In genomic region chr17:44585315-44585714, GRCh38 we compare ENCODE assay signal across 19 cellular contexts. TPM values are rescaled to one million over a fixed set of nuclear protein-coding genes. Genes with fewer than 3 reads are reported as not detected.
DNase-seq lines count a peak whose midpoint lies in the region; ATAC-seq, FAIRE-seq and TF ChIP-seq lines count a peak whose summit lies in the region.
"Had no signal": no experiment of that assay in that cellular context is flagged by ENCODE, and none has a peak within 500 bp of the region (broad histone marks: within the 10 kb centered on the region; RNA-seq: fewer than 3 reads in every experiment).

No MANE protein-coding gene starts in this region.

- BruUV-seq in Caco-2 (replicated peaks; lab: Mats Ljungman, UMichigan) (no TSS peak), K562 (replicated peaks; lab: Mats Ljungman, UMichigan) (no TSS peak)

- H3K4me3 ChIP-seq in Caco-2 (ENCODE audit: low read depth, low read length) (no peak overlapping the region), Karpas-422 (ENCODE audit: low read length) (no peak overlapping the region), K562 (no peak overlapping the region), vagina (no peak overlapping the region)

- CTCF ChIA-PET in Caco-2 (lab: Charles Lee) (no interaction called here), K562 (lab: Yijun Ruan, JAX; ENCODE audit: low intra/inter-chr PET ratio) (no interaction called here)

- H3K79me2 ChIP-seq in Karpas-422 (ENCODE audit: low read length) (no peaks in the 10 kb centered on the region), K562 (ENCODE audit: control insufficient read depth, insufficient read depth, low read length) (no peaks in the 10 kb centered on the region)

- peaks cover 33% of the 10 kb centered on the region for H3K4me1 ChIP-seq in Caco-2
- H3K4me1 ChIP-seq in Karpas-422 (ENCODE audit: low read length): no peaks in the 10 kb centered on the region
- peaks cover 0 to 3% of the 10 kb centered on the region in 2 experiments; a peak in 2 of 5 replicates for H3K4me1 ChIP-seq in K562 (replicated peaks in 1 of 2; ENCODE audit: control insufficient read depth in 2 of 2, insufficient read depth in 2 of 2, low read length in 2 of 2)
- peaks cover 11% of the 10 kb centered on the region for H3K4me1 ChIP-seq in vagina

- H4K20me1 ChIP-seq in Karpas-422 (ENCODE audit: insufficient read depth, low read depth, low read length) (no peaks in the 10 kb centered on the region), K562 (replicated peaks; ENCODE audit: control insufficient read depth, insufficient read depth, low read length) (peaks cover 14% of the 10 kb centered on the region)

- H3K9me1 ChIP-seq in K562 (ENCODE audit: control insufficient read depth, insufficient read depth, low read length): no peaks in the 10 kb centered on the region

- no peak for FAIRE-seq in K562 (lab: Jason Lieb, UNC)

- H3K9me3 Mint-ChIP-seq in Caco-2 (ENCODE audit: unreplicated experiment): no peaks in the 10 kb centered on the region
- no peaks in the 10 kb centered on the region for H3K9me3 Mint-ChIP-seq in mesothelial cell of epicardium
- H3K9me3 Mint-ChIP-seq: CD4-positive, alpha-beta T cell; H9 had no signal

- no peaks in the 10 kb centered on the region for H3K27me3 ChIP-seq in Caco-2 (replicated peaks; ENCODE audit: control insufficient read depth, insufficient read depth, low read length)
- no peaks in the 10 kb centered on the region for H3K27me3 ChIP-seq in Karpas-422 (ENCODE audit: low read length)
- H3K27me3 ChIP-seq in K562 (ENCODE audit: control insufficient read depth in 2 of 2, insufficient read depth in 2 of 2, low read length in 2 of 2): peaks cover 16 to 53% of the 10 kb centered on the region in 2 experiments
- H3K27me3 ChIP-seq in vagina: no peaks in the 10 kb centered on the region

- intact Hi-C loops in Caco-2 (cut with micrococcal nuclease; ENCODE audit: unreplicated experiment): loop anchor here (5.0 kb wide), 1 partner anchor 47 kb away; no protein-coding TSS in a partner anchor
- intact Hi-C loops in K562 (cut with micrococcal nuclease): no loop called here
- intact Hi-C loops in vagina (cut with DNase I): no loop called here

- TF ChIP-seq RAD21 in K562 (CRISPR knock-in tag; conservative IDR thresholded peaks at IDR 0.05 in 1 of 2, IDR thresholded peaks at IDR 0.05 in 1 of 2): no peak

- H3K36me3 ChIP-seq in Caco-2 (ENCODE audit: control insufficient read depth, insufficient read depth, low read length) (no peaks in the 10 kb centered on the region), Karpas-422 (ENCODE audit: insufficient read depth, low read length) (no peaks in the 10 kb centered on the region), K562 (ENCODE audit: control insufficient read depth, insufficient read depth, low read length) (no peaks in the 10 kb centered on the region), vagina (no peaks in the 10 kb centered on the region)

- WGBS in K562 (ENCODE audit: insufficient coverage, low coverage, missing lambda C conversion rate): 1% methylated on average over 7 of the region's 7 CpGs

- DNase-seq in Caco-2 (no peak), Karpas-422 (peak; percentile 50), K562 (ENCODE audit: extremely low read depth in 1 of 4, low spot score in 3 of 4) (no peak), mesothelial cell of epicardium (ENCODE audit: low spot score in 2 of 2, unreplicated experiment in 2 of 2) (no peak), vagina (ENCODE audit: extremely low spot score in 2 of 2) (no peak), NCI-H187 treated with DMSO at 0.1 percent for 48 hours (lab: John Stamatoyannopoulos, UW) (no peak)
- DNase-seq: Calu3; CD4-positive, alpha-beta T cell; H9; NCI-H1048; NCI-H1436 treated with DMSO at 0.1 percent for 48 hours; NCI-H2081 treated with DMSO at 0.1 percent for 48 hours; NCI-H345; NCI-H69; SHP77 treated with DMSO at 0.1 percent for 48 hours had no signal

- TF ChIP-seq POLR2A in K562 (conservative IDR thresholded peaks at IDR 0.05): no peak
- TF ChIP-seq POLR2A in vagina (IDR thresholded peaks at IDR 0.05): no peak

- H3K27me3 Mint-ChIP-seq in Caco-2 (ENCODE audit: insufficient read depth, unreplicated experiment) (no peaks in the 10 kb centered on the region), mesothelial cell of epicardium (ENCODE audit: low read depth) (no peaks in the 10 kb centered on the region)

- in situ Hi-C loops in K562 (cut with MboI): no loop called here

- no peak for TF ChIP-seq EP300 in K562 (IDR thresholded peaks at IDR 0.05; ENCODE audit: low read length)

- peaks cover 33% of the 10 kb centered on the region for H3K4me1 Mint-ChIP-seq in Caco-2 (ENCODE audit: low read depth, unreplicated experiment)
- H3K4me1 Mint-ChIP-seq in mesothelial cell of epicardium: peaks cover 41% of the 10 kb centered on the region
- H3K4me1 Mint-ChIP-seq: B cell had no signal

- H3K36me3 Mint-ChIP-seq in Caco-2 (ENCODE audit: insufficient read depth, unreplicated experiment): no peaks in the 10 kb centered on the region
- H3K36me3 Mint-ChIP-seq in mesothelial cell of epicardium: no peaks in the 10 kb centered on the region

- POLR2A ChIA-PET in Caco-2 (lab: Charles Lee) (no interaction called here), K562 (lab: Yijun Ruan, JAX) (no interaction called here)

- H3K27ac Mint-ChIP-seq in Caco-2 (ENCODE audit: unreplicated experiment) (peak overlapping the region; percentile 28), mesothelial cell of epicardium (peak overlapping the region; percentile 79)
- H3K27ac Mint-ChIP-seq: B cell; CD4-positive, alpha-beta T cell had no signal

- H3K27ac ChIP-seq in Karpas-422 (ENCODE audit: low read length) (no peak overlapping the region), K562 (ENCODE audit: extremely low read depth, low read depth, low read length) (no peak overlapping the region), vagina (no peak overlapping the region)
- H3K27ac ChIP-seq: KMS-11 had no signal

- ATAC-seq in K562 (no peak), HG02981 (IDR thresholded peaks at IDR 0.05; ENCODE audit: unreplicated experiment) (no peak), GM18502 (IDR thresholded peaks at IDR 0.05; ENCODE audit: poor library complexity, unreplicated experiment) (no peak)

- H2AFZ ChIP-seq in Karpas-422 (ENCODE audit: low read length) (no peak overlapping the region), K562 (ENCODE audit: low read depth, low read length) (no peak overlapping the region)

- H3K9me2 ChIP-seq in Karpas-422 (replicated peaks; ENCODE audit: insufficient read depth, low read length): no peaks in the 10 kb centered on the region

- TF ChIP-seq CTCF in Caco-2 (IDR thresholded peaks at IDR 0.05; ENCODE audit: insufficient read depth in 1 of 2, low read depth in 1 of 2, low read length in 1 of 2, severe bottlenecking in 1 of 2, unreplicated experiment in 1 of 2) (no peak), K562 (IDR thresholded peaks at IDR 0.05 in 2 of 3, conservative IDR thresholded peaks at IDR 0.05 in 1 of 3; ENCODE audit: insufficient read depth in 2 of 3, low read depth in 1 of 3, low read length in 3 of 3) (no peak), mesothelial cell of epicardium (IDR thresholded peaks at IDR 0.05; ENCODE audit: unreplicated experiment) (no peak), vagina (IDR thresholded peaks at IDR 0.05) (no peak)

- H3K9me3 ChIP-seq in Caco-2 (no peaks in the 10 kb centered on the region), Karpas-422 (ENCODE audit: low read length) (no peaks in the 10 kb centered on the region), K562 (replicated peaks; ENCODE audit: control insufficient read depth, insufficient read depth, low read depth, low read length) (no peaks in the 10 kb centered on the region), vagina (no peaks in the 10 kb centered on the region)

- H3K4me3 Mint-ChIP-seq in Caco-2 (ENCODE audit: unreplicated experiment) (no peak overlapping the region), mesothelial cell of epicardium (no peak overlapping the region)
- H3K4me3 Mint-ChIP-seq: B cell; CD4-positive, alpha-beta T cell; H9 had no signal

- H3K9ac ChIP-seq in Karpas-422 (ENCODE audit: low read length) (no peak overlapping the region), K562 (ENCODE audit: insufficient read depth in 1 of 2, low read depth in 2 of 2, low read length in 2 of 2) (no peak overlapping the region)
- H3K9ac ChIP-seq: KMS-11 had no signal

- H3K4me2 ChIP-seq in Karpas-422 (ENCODE audit: low read depth, low read length, poor library complexity, severe bottlenecking): no peak overlapping the region
- no peak overlapping the region for H3K4me2 ChIP-seq in K562 (ENCODE audit: insufficient read depth, low read length)
- H3K4me2 ChIP-seq: KMS-11 had no signal

TF ChIP-seq in K562, 482 proteins besides CTCF, POLR2A, EP300 and RAD21 (continues in another document):
- TF ChIP-seq GATA2 (CRISPR knock-in tag; IDR thresholded peaks at IDR 0.05): no peak
- TF ChIP-seq RNF2 (IDR thresholded peaks at IDR 0.05): no peak

RNA-seq across cellular contexts. Expression of gene FZD2, which starts 28.0 kb away (rescaled TPM):
- total RNA-seq in Caco-2 (2022): 36.4 and 39.5 TPM in 2 replicates
- total RNA-seq in Karpas-422 (2014; rRNA removed; shearing (Covaris generic); ENCODE audit: low replicate concordance): 0.56 and 2.4 TPM in 2 replicates
- 1.3 and 4.1 TPM in 2 replicates for total RNA-seq in K562 (2011; cell fraction: chromatin; rRNA removed; ENCODE audit: low replicate concordance)
- total RNA-seq in K562 (2011; cell fraction: nucleolus; rRNA removed): 7.2 and 8.2 TPM in 2 replicates
- 2.8 and 3.5 TPM in 2 replicates for total RNA-seq in K562 (2011; cell fraction: nucleoplasm; rRNA removed)
- 1.1 and 1.2 TPM in 2 replicates for total RNA-seq in K562 (2014; rRNA removed)
- total RNA-seq in K562 (2014; rRNA removed; fragmentation: Illumina TruSeq; extraction: Trizol): 0.10 and 0.11 TPM in 2 replicates
- 0.68 and 1.1 TPM in 2 replicates for total RNA-seq in K562 (2015; rRNA removed; fragmentation: Illumina TruSeq; extraction: Trizol)
- 3.5 and 3.7 TPM in 2 replicates for total RNA-seq in K562 (2021)
- 1.8 and 3.1 TPM in 2 replicates for polyA plus RNA-seq in K562 (2011; rRNA removed)
- 6.1 and 11.5 TPM in 2 replicates for polyA plus RNA-seq in K562 (2011; cell fraction: cytosol; rRNA removed)
- 4.8 and 5.5 TPM in 2 replicates for polyA plus RNA-seq in K562 (2011; cell fraction: nucleus; rRNA removed)
- polyA plus RNA-seq in K562 (2012): 2.8 and 5.2 TPM in 2 replicates
- 0.31 and 1.5 TPM in 2 replicates for polyA plus RNA-seq in K562 (2014; fragmentation: Illumina TruSeq; extraction: Trizol)
- polyA plus RNA-seq in K562 (2014; fragmentation: Nextera tagmentation; extraction: Ambion mirVana): under 1 TPM in 1 of 2 experiments, not detected in 1; 0.03 TPM
- polyA plus RNA-seq in K562 (2014; rRNA removed): 2.1 and 4.5 TPM in 2 replicates
- polyA minus RNA-seq in K562 (2011; rRNA and poly(A)+ RNA removed): 1.1 and 2.1 TPM in 2 replicates
- 4.9 and 6.1 TPM in 2 replicates for polyA minus RNA-seq in K562 (2011; cell fraction: cytosol; rRNA and poly(A)+ RNA removed)
- polyA minus RNA-seq in K562 (2011; cell fraction: nucleus; rRNA and poly(A)+ RNA removed): 2.3 and 3.8 TPM in 2 replicates
- 82.1 to 88.3 TPM (median 84.4 TPM) in 3 replicates for total RNA-seq in mesothelial cell of epicardium
- 7.6 TPM for total RNA-seq in vagina
- total RNA-seq: CD4-positive, alpha-beta T cell had no signal
